Comparison of ENCODE assay signal across 1 cellular context in genomic region chr11:64803163-64803845, GRCh38.
A peak's percentile ranks its signal among the peaks of the same experiment; 100 is the strongest.
TF ChIP-seq lines count a peak whose summit lies in the region.

TSS of gene MAP4K2 (minus strand) at chr11:64803214. CDS start at chr11:64803149, 65 bp downstream.

TF ChIP-seq in PFSK-1, 5 proteins besides CTCF, POLR2A, EP300 and RAD21:
- TF ChIP-seq REST (IDR thresholded peaks at IDR 0.05; ENCODE audit: insufficient read depth in 1 of 2, low read depth in 2 of 2, low read length in 2 of 2) (no peak), POLR2AphosphoS5 (IDR thresholded peaks at IDR 0.05; ENCODE audit: low read depth, low read length) (peak; percentile 73), FOXP2 (optimal IDR thresholded peaks at IDR 0.05; ENCODE audit: borderline replicate concordance, extremely low read depth, extremely low read length, insufficient read depth) (peak; percentile 74), SIN3A (IDR thresholded peaks at IDR 0.05; ENCODE audit: borderline replicate concordance, insufficient read depth, low read length) (no peak; the same call in 1 of the 2 replicates), TAF1 (IDR thresholded peaks at IDR 0.05; ENCODE audit: borderline replicate concordance, insufficient read depth, low read length) (no peak)
TF ChIP-seq in PFSK-1: peak in this region for 2.
